8 cellular contexts compared by ENCODE assay signal in genomic region chr7:132656846-132657776, GRCh38.
A peak's percentile ranks its signal among the peaks of the same experiment; 100 is the strongest.
DNase-seq lines count a peak whose midpoint lies in the region; ATAC-seq lines count a peak whose summit lies in the region.

No MANE protein-coding gene starts in this region.

- ATAC-seq in GM21367 (IDR thresholded peaks at IDR 0.05; ENCODE audit: unreplicated experiment) (no peak), HG03108 (IDR thresholded peaks at IDR 0.05; ENCODE audit: unreplicated experiment) (no peak)

- no peaks in the 10 kb centered on the region for H3K36me3 ChIP-seq in H7 (replicated peaks; ENCODE audit: control insufficient read depth, insufficient read depth, low read length)

- H3K4me3 ChIP-seq in H7 (ENCODE audit: insufficient read depth, low read depth, low read length) = no peak overlapping the region

- no peaks in the 10 kb centered on the region for H3K27me3 ChIP-seq in H7 (ENCODE audit: control insufficient read depth, insufficient read depth, low read length)

- DNase-seq in COLO829 (ENCODE audit: low spot score) (peak; percentile 63), H7 (peak; percentile 27), SW480 (ENCODE audit: low spot score) (peak; percentile 45), kidney tubule cell (ENCODE audit: low spot score) (peak; percentile 13), T1000 (lab: John Stamatoyannopoulos, UW) (no peak)
- DNase-seq in activated naive CD4-positive, alpha-beta T cell treated with anti-CD3 and anti-CD28 coated beads, Interleukin-2, amount 50 U/mL, for 16 hours = no peak

Comparison
In these comparisons a context has a peak if more than half of its experiments do, and no peak if none do; other contexts are left out.
1. DNase-seq: peak in COLO829 (single experiment), H7 (single experiment), SW480 (single experiment) and kidney tubule cell (single experiment); none in T1000 (single experiment) and activated naive CD4-positive, alpha-beta T cell treated with anti-CD3 and anti-CD28 coated beads, Interleukin-2, amount 50 U/mL, for 16 hours (single experiment).